8 cellular contexts compared by ENCODE assay signal in genomic region chr1:18448889-18449288, GRCh38. TPM values are rescaled to one million over a fixed set of nuclear protein-coding genes. Genes with fewer than 3 reads are reported as not detected.
"Had no signal": no experiment of that assay in that cellular context is flagged by ENCODE, and none has a peak within 500 bp of the region (broad histone marks: within the 10 kb centered on the region; RNA-seq: fewer than 3 reads in every experiment).

No MANE protein-coding gene starts in this region.

- H3K9me3 ChIP-seq: HAP-1 had no signal

- ATAC-seq: HCT116, HepG2 had no signal

- H3K36me3 ChIP-seq: HAP-1 had no signal

- DNase-seq: GM23248, H7, HFFc6 had no signal

- FAIRE-seq: HepG2 had no signal

- H3K4me3 ChIP-seq: GM23248, HAP-1 had no signal

- H3K9ac ChIP-seq: GM23248 had no signal

- H3K4me3 Mint-ChIP-seq: HFFc6, IgD-negative memory B cell had no signal

- H3K27ac ChIP-seq: GM23248, HL-60 had no signal

- H3K4me1 ChIP-seq: HAP-1 had no signal

- H3K4me1 Mint-ChIP-seq: IgD-negative memory B cell had no signal

- H2AFZ ChIP-seq: GM23248 had no signal

- H3K27ac Mint-ChIP-seq: HFFc6, IgD-negative memory B cell had no signal

RNA-seq across cellular contexts. Expression of gene KLHDC7A, which starts 31.8 kb away (rescaled TPM):
- total RNA-seq: GM23248, HFFc6 had no signal
- polyA plus RNA-seq: GM23248, IgD-negative memory B cell had no signal
